In genomic region chr6:166650824-166651223, GRCh38 we compare ENCODE assay signal across 37 cellular contexts.
"Had no signal": no experiment of that assay in that cellular context is flagged by ENCODE, and none has a peak within 500 bp of the region (broad histone marks: within the 10 kb centered on the region; RNA-seq: fewer than 3 reads in every experiment).

No MANE protein-coding gene starts in this region.

- H3K4me3 ChIP-seq: adrenal gland, MG63, Peyer's patch, SJSA1 had no signal

- H3K9me3 ChIP-seq: adrenal gland, MG63, Peyer's patch, SJSA1 had no signal

- DNase-seq: activated B cell treated with CpG ODN at 0.5 μM for 24 hours; activated CD4-positive, alpha-beta memory T cell treated with anti-CD3 and anti-CD28 coated beads for 36 hours; activated CD4-positive, alpha-beta T cell treated with anti-CD3 and anti-CD28 coated beads for 4 hours; activated CD4-positive, alpha-beta T cell treated with anti-CD3 and anti-CD28 coated beads, Interleukin-2, amount 50 U/mL, for 1 hour; activated CD4-positive, CD25-positive, alpha-beta regulatory T cell treated with anti-CD3 and anti-CD28 coated beads, Interleukin-2, amount 50 U/mL, for 72 hours; activated CD8-positive, alpha-beta memory T cell treated with anti-CD3 and anti-CD28 coated beads, Interleukin-2, amount 50 U/mL, for 4 hours; activated gamma-delta T cell treated with Interleukin-2 at 50 U/mL for 16 hours; activated naive CD4-positive, alpha-beta T cell treated with anti-CD3 and anti-CD28 coated beads for 36 hours; activated T-cell treated with anti-CD3 and anti-CD28 coated beads for 4 hours; activated T-cell treated with anti-CD3 and anti-CD28 coated beads, Interleukin-2, amount 50 U/mL, for 4 hours; anterior cingulate cortex; central memory CD4-positive, alpha-beta T cell; Kasumi-1; KG1; MG63; MV-4-11; NCI-H1092; NCI-H1436 treated with DMSO at 0.1 percent for 48 hours; NCI-H1694 treated with DMSO at 0.1 percent for 48 hours; NCI-H2029; NCI-H2171; NCI-H510A; NCI-H526; NCI-H748 treated with DMSO at 0.1 percent for 48 hours; NK-92 treated with Interleukin-12 subunit alpha and Interleukin-12 subunit beta, amount 100 ng/mL, for 24 hours; PC-3; Peyer's patch; RPMI8226; SHP77 treated with DMSO at 0.1 percent for 48 hours; T-helper 1 cell; T-helper 2 cell; T-helper 9 cell had no signal

- H3K27me3 ChIP-seq: adrenal gland, MG63, Peyer's patch had no signal

- H3K4me1 ChIP-seq: adrenal gland, Peyer's patch, SJSA1 had no signal

- H3K27ac ChIP-seq: adrenal gland, Peyer's patch, SJSA1, VCaP had no signal

- H3K36me3 ChIP-seq: adrenal gland, MG63, Peyer's patch, SJSA1 had no signal

- ATAC-seq: activated naive CD4-positive, alpha-beta T cell treated with anti-CD3 and anti-CD28 coated beads, Interleukin-2, amount 50 U/mL, for 72 hours; activated T-cell treated with anti-CD3 and anti-CD28 coated beads, Interleukin-2, amount 50 U/mL, for 4 hours; PC-3; SK-N-SH treated with all-trans-retinoic acid at 6 μM for 48 hours had no signal
